In the genomic region with DNA sequence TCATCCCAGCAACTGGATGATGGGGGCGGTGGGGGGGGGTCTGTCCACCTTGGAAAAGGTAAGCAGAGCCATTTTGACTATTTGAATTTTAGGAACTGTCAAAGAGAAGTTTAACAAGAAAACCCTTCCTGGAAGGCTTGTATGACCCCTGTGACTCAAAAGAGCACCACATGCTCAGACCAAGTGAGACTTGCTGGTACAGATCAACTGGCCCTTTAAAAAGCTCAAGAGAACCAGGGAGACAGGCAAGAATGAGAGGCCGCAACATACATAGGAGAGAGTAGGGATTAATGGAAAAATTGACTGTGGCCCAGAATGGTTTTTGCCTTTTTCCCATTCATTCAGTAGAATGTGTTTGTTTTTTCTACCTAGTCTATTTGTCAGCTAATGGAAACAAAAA, we compare ENCODE assay signal across 18 cellular contexts. TPM values are rescaled to one million over a fixed set of nuclear protein-coding genes. Genes with fewer than 3 reads are reported as not detected.
DNase-seq lines count a peak whose midpoint lies in the region; ATAC-seq and TF ChIP-seq lines count a peak whose summit lies in the region.
"Had no signal": no experiment of that assay in that cellular context is flagged by ENCODE, and none has a peak within 500 bp of the region (broad histone marks: within the 10 kb centered on the region; RNA-seq: fewer than 3 reads in every experiment).

No MANE protein-coding gene starts in this region.

- no peaks in the 10 kb centered on the region for H3K9me1 ChIP-seq in IMR-90 (ENCODE audit: insufficient read depth, low read length)

- ATAC-seq in IMR-90 (ENCODE audit: low read depth) (peak; percentile 32; the same call in 1 of the 2 replicates), WTC11 (peak; percentile 34)
- ATAC-seq in activated CD8-positive, alpha-beta T cell treated with anti-CD3 and anti-CD28 coated beads for 36 hours = no peak
- ATAC-seq: Panc1 had no signal

- no peak overlapping the region for H2AK5ac ChIP-seq in IMR-90 (ENCODE audit: low read depth, low read length)

- no peak overlapping the region for H2AFZ ChIP-seq in IMR-90 (replicated peaks; ENCODE audit: low read length, poor library complexity)
- no peak overlapping the region for H2AFZ ChIP-seq in neural progenitor cell (replicated peaks)

- H4K8ac ChIP-seq in IMR-90 (ENCODE audit: low read depth in 2 of 2, low read length in 2 of 2) = no peak overlapping the region

- H3K27ac Mint-ChIP-seq in WTC11 (peak overlapping the region; percentile 84), neural progenitor cell (peak overlapping the region; percentile 31)
- no peak overlapping the region for H3K27ac Mint-ChIP-seq in activated CD8-positive, alpha-beta T cell treated with anti-CD3 and anti-CD28 coated beads for 36 hours
- H3K27ac Mint-ChIP-seq: CD4-positive, CD25-positive, alpha-beta regulatory T cell had no signal

- BruUV-seq in IMR-90 (replicated peaks; lab: Mats Ljungman, UMichigan) = no TSS peak

- no peaks in the 10 kb centered on the region for H3K79me1 ChIP-seq in IMR-90 (ENCODE audit: low read depth in 1 of 2, low read length in 2 of 2)

- in situ Hi-C loops in IMR-90 (cut with MboI; ENCODE audit: low sequenced_read_pairs) = no loop called here

- no peak overlapping the region for H3K23ac ChIP-seq in IMR-90 (ENCODE audit: low read depth, low read length)

- no CpG with 5 or more reads among the region's 2 CpGs for WGBS in IMR-90 (ENCODE audit: extremely low coverage in 2 of 2, insufficient read length in 1 of 2), 2 experiments

- TF ChIP-seq POLR2A in IMR-90 (IDR thresholded peaks at IDR 0.05; ENCODE audit: low read depth, low read length) = 0 out of 2 replicates have a peak, but pooled peaks have one; percentile 4

- POLR2A ChIA-PET in IMR-90 (lab: Charles Lee; ENCODE audit: unreplicated experiment) (no interaction called here), WTC11 (lab: Charles Lee) (no interaction called here)
- POLR2A ChIA-PET in activated CD8-positive, alpha-beta T cell treated with anti-CD3 and anti-CD28 coated beads for 36 hours (lab: Charles Lee) = no interaction called here

- TF ChIP-seq CTCF in IMR-90 (conservative IDR thresholded peaks at IDR 0.05; ENCODE audit: low read depth, low read length) = no peak
- TF ChIP-seq CTCF in WTC11 (IDR thresholded peaks at IDR 0.05) = no peak
- no peak for TF ChIP-seq CTCF in neural progenitor cell (IDR thresholded peaks at IDR 0.05)
- TF ChIP-seq CTCF in activated CD8-positive, alpha-beta T cell treated with anti-CD3 and anti-CD28 coated beads for 36 hours (IDR thresholded peaks at IDR 0.05) = no peak

- no peak overlapping the region for H2BK15ac ChIP-seq in IMR-90 (ENCODE audit: low read depth, low read length)

- H3K9ac ChIP-seq in IMR-90 (ENCODE audit: low read depth, low read length) (no peak overlapping the region), neural progenitor cell (no peak overlapping the region)

- no peaks in the 10 kb centered on the region for H3K27me3 Mint-ChIP-seq in WTC11 (ENCODE audit: low read depth)
- H3K27me3 Mint-ChIP-seq in neural progenitor cell (ENCODE audit: insufficient read depth, low read depth) = no peaks in the 10 kb centered on the region
- H3K27me3 Mint-ChIP-seq in activated CD8-positive, alpha-beta T cell treated with anti-CD3 and anti-CD28 coated beads for 36 hours = no peaks in the 10 kb centered on the region
- H3K27me3 Mint-ChIP-seq: CD4-positive, CD25-positive, alpha-beta regulatory T cell had no signal

- H3K4me1 Mint-ChIP-seq in WTC11 (peaks cover 33% of the 10 kb centered on the region), neural progenitor cell (peaks cover 3% of the 10 kb centered on the region)
- H3K4me1 Mint-ChIP-seq in activated CD8-positive, alpha-beta T cell treated with anti-CD3 and anti-CD28 coated beads for 36 hours (ENCODE audit: low read depth) = no peaks in the 10 kb centered on the region

- intact Hi-C loops in IMR-90 (cut with micrococcal nuclease) = no loop called here
- intact Hi-C loops in activated CD8-positive, alpha-beta T cell treated with anti-CD3 and anti-CD28 coated beads for 36 hours (cut with micrococcal nuclease) = no loop called here

- dilution Hi-C loops in IMR-90 (cut with HindIII; ENCODE audit: low sequenced_read_pairs, unreplicated experiment) = no loop called here

- no peak overlapping the region for H2BK120ac ChIP-seq in IMR-90 (ENCODE audit: low read depth, low read length)

- CTCF ChIA-PET in IMR-90 (lab: Yijun Ruan, JAX) = no interaction called here
- CTCF ChIA-PET in WTC11 (lab: Charles Lee) = interaction anchor here (1.2 kb wide), 1 partner anchor 30 kb away, joined by 4 read pairs; no protein-coding TSS in a partner anchor
- CTCF ChIA-PET in activated CD8-positive, alpha-beta T cell treated with anti-CD3 and anti-CD28 coated beads for 36 hours (lab: Charles Lee) = interaction anchor here (1.1 kb wide), 1 partner anchor 69 kb away, joined by 3 read pairs; no protein-coding TSS in a partner anchor

- H3K4me3 Mint-ChIP-seq in WTC11 (no peak overlapping the region), neural progenitor cell (no peak overlapping the region)
- no peak overlapping the region for H3K4me3 Mint-ChIP-seq in activated CD8-positive, alpha-beta T cell treated with anti-CD3 and anti-CD28 coated beads for 36 hours
- H3K4me3 Mint-ChIP-seq: CD4-positive, CD25-positive, alpha-beta regulatory T cell had no signal

- H2AK9ac ChIP-seq in IMR-90 (replicated peaks; ENCODE audit: low read depth, low read length, poor library complexity) = no peak overlapping the region

- H3K14ac ChIP-seq in IMR-90 (replicated peaks; ENCODE audit: low read depth, low read length) = no peak overlapping the region

- H2BK20ac ChIP-seq in IMR-90 (ENCODE audit: low read depth, low read length) = no peak overlapping the region

- H3K4me2 ChIP-seq in IMR-90 (ENCODE audit: low read depth, low read length) = no peak overlapping the region
- H3K4me2 ChIP-seq in neural progenitor cell = no peak overlapping the region

- H3F3A ChIP-seq in neural progenitor cell (ENCODE audit: low read depth) = peaks cover 15% of the 10 kb centered on the region

- H3K79me2 ChIP-seq in neural progenitor cell (ENCODE audit: low read depth) = no peaks in the 10 kb centered on the region

- H4K20me1 ChIP-seq in IMR-90 (ENCODE audit: insufficient read depth, low read length) (no peaks in the 10 kb centered on the region), neural progenitor cell (ENCODE audit: low read depth) (no peaks in the 10 kb centered on the region)

- H4K5ac ChIP-seq in IMR-90 (ENCODE audit: low read depth, low read length) = no peak overlapping the region

- no peak overlapping the region for H3K27ac ChIP-seq in IMR-90 (ENCODE audit: insufficient read depth, low read length)
- H3K27ac ChIP-seq in neural progenitor cell = peak overlapping the region; percentile 32

- H3K4me3 ChIP-seq in IMR-90 (ENCODE audit: insufficient read depth, low read depth, low read length) (no peak overlapping the region), neural progenitor cell (no peak overlapping the region)

- H3K9me3 ChIP-seq in IMR-90 (ENCODE audit: control insufficient read depth, insufficient read depth, low read length) (no peaks in the 10 kb centered on the region), neural progenitor cell (ENCODE audit: low read depth) (no peaks in the 10 kb centered on the region)
- H3K9me3 ChIP-seq: BE2C, Caco-2 had no signal

- H3K36me3 ChIP-seq in IMR-90 (ENCODE audit: control insufficient read depth, insufficient read depth, low read length) (no peaks in the 10 kb centered on the region; the same call in 1 of the 2 replicates), neural progenitor cell (no peaks in the 10 kb centered on the region)
- H3K36me3 ChIP-seq: BE2C had no signal

- H3K18ac ChIP-seq in IMR-90 (ENCODE audit: low read depth, low read length) = no peak overlapping the region

- H3K27me3 ChIP-seq in IMR-90 (ENCODE audit: control insufficient read depth, insufficient read depth, low read length) = no peaks in the 10 kb centered on the region
- no peaks in the 10 kb centered on the region for H3K27me3 ChIP-seq in neural progenitor cell

- no peak overlapping the region for H2BK5ac ChIP-seq in IMR-90 (ENCODE audit: low read depth, low read length, poor library complexity, severe bottlenecking)

- no peak overlapping the region for H3K56ac ChIP-seq in IMR-90 (ENCODE audit: extremely low read depth, insufficient read depth, low read length)

- DNase-seq in NCI-H82 (lab: John Stamatoyannopoulos, UW) (peak; percentile 32), NCI-H82 treated with DMSO at 0.1 percent for 48 hours (lab: John Stamatoyannopoulos, UW; ENCODE audit: unreplicated experiment) (no peak), IMR-90 (no peak), WTC11 (ENCODE audit: low spot score) (no peak), neural progenitor cell (ENCODE audit: low spot score) (no peak), dermis blood vessel endothelial cell (no peak), GM19240 (ENCODE audit: insufficient read length, low spot score) (no peak)
- no peak for DNase-seq in activated CD8-positive, alpha-beta T cell treated with anti-CD3 and anti-CD28 coated beads for 36 hours
- DNase-seq: BE2C; Caco-2; CD4-positive, CD25-positive, alpha-beta regulatory T cell; DMS153; NCI-H1417 treated with DMSO at 0.1 percent for 48 hours; NCI-H187; NCI-H2227 treated with DMSO at 0.1 percent for 48 hours; NCI-H510A; NK-92 treated with Interleukin-12 subunit alpha and Interleukin-12 subunit beta, amount 100 ng/mL, for 24 hours had no signal

- H3K4me1 ChIP-seq in IMR-90 (ENCODE audit: control insufficient read depth, insufficient read depth, low read length) (no peaks in the 10 kb centered on the region), neural progenitor cell (peaks cover 15% of the 10 kb centered on the region)
- H3K4me1 ChIP-seq: BE2C, Caco-2 had no signal

- H3K9me3 Mint-ChIP-seq in WTC11 (peaks cover 1% of the 10 kb centered on the region; the same call in 1 of the 2 replicates), neural progenitor cell (no peaks in the 10 kb centered on the region)
- H3K9me3 Mint-ChIP-seq in activated CD8-positive, alpha-beta T cell treated with anti-CD3 and anti-CD28 coated beads for 36 hours = no peaks in the 10 kb centered on the region

- H4K91ac ChIP-seq in IMR-90 (ENCODE audit: insufficient read depth, low read depth, low read length) = no peak overlapping the region

- H3K36me3 Mint-ChIP-seq in WTC11 = peaks cover 5% of the 10 kb centered on the region; the same call in 1 of the 2 replicates
- H3K36me3 Mint-ChIP-seq in neural progenitor cell = no peaks in the 10 kb centered on the region
- peaks cover 15% of the 10 kb centered on the region for H3K36me3 Mint-ChIP-seq in activated CD8-positive, alpha-beta T cell treated with anti-CD3 and anti-CD28 coated beads for 36 hours (ENCODE audit: low read depth)

- H3K4ac ChIP-seq in IMR-90 (ENCODE audit: low read depth, low read length) = no peak overlapping the region

- no peak for TF ChIP-seq RAD21 in IMR-90 (IDR thresholded peaks at IDR 0.05; ENCODE audit: low read length)

RNA-seq across cellular contexts. Expression of gene ATP8A2, which starts 26.2 kb away (rescaled TPM):
- total RNA-seq in IMR-90 (2012; rRNA removed) = 0.18 and 0.28 TPM in 2 replicates
- 0.02 and 0.04 TPM in 2 replicates for polyA plus RNA-seq in IMR-90 (2012; rRNA removed)
- polyA plus RNA-seq in IMR-90 (2012; cell fraction: cytosol; rRNA removed) = 0.01 and 0.03 TPM in 2 replicates
- 0.01 and 0.02 TPM in 2 replicates for polyA plus RNA-seq in IMR-90 (2012; cell fraction: nucleus; rRNA removed; ENCODE audit: low replicate concordance)
- 4.0 to 5.2 TPM (median 5.0 TPM) in 3 replicates for total RNA-seq in WTC11 (2021)
- 4.2 and 4.8 TPM in 2 replicates for total RNA-seq in neural progenitor cell (ENCODE audit: low replicate concordance)
- total RNA-seq in dermis blood vessel endothelial cell = 0.09 and 0.17 TPM in 2 replicates
- under 1 TPM; 0.92 to 0.94 TPM for total RNA-seq in activated CD8-positive, alpha-beta T cell treated with anti-CD3 and anti-CD28 coated beads for 36 hours

RNA-seq across cellular contexts. Expression of gene NUP58, which starts 44.1 kb away (rescaled TPM):
- 50.7 and 61.4 TPM in 2 replicates for total RNA-seq in IMR-90 (2012; rRNA removed)
- 25.2 and 29.7 TPM in 2 replicates for polyA plus RNA-seq in IMR-90 (2012; rRNA removed)
- 14.6 and 20.5 TPM in 2 replicates for polyA plus RNA-seq in IMR-90 (2012; cell fraction: cytosol; rRNA removed)
- polyA plus RNA-seq in IMR-90 (2012; cell fraction: nucleus; rRNA removed; ENCODE audit: low replicate concordance) = 15.1 and 32.3 TPM in 2 replicates
- total RNA-seq in WTC11 (2021) = 59.0 to 63.4 TPM (median 60.3 TPM) in 3 replicates
- total RNA-seq in neural progenitor cell (ENCODE audit: low replicate concordance) = 109 and 138 TPM in 2 replicates
- 70.3 and 71.8 TPM in 2 replicates for total RNA-seq in dermis blood vessel endothelial cell
- 100 to 1,000 TPM; 140 to 171 TPM for total RNA-seq in activated CD8-positive, alpha-beta T cell treated with anti-CD3 and anti-CD28 coated beads for 36 hours

RNA-seq across cellular contexts. Expression of gene MTMR6, which starts 58.3 kb away (rescaled TPM):
- total RNA-seq in IMR-90 (2012; rRNA removed) (21.7 and 33.1 TPM in 2 replicates), WTC11 (2021) (7.0 to 8.6 TPM (median 7.6 TPM) in 3 replicates), neural progenitor cell (ENCODE audit: low replicate concordance) (14.2 and 19.1 TPM in 2 replicates), dermis blood vessel endothelial cell (24.0 and 30.0 TPM in 2 replicates)
- 7.4 and 9.4 TPM in 2 replicates for polyA plus RNA-seq in IMR-90 (2012; rRNA removed)
- polyA plus RNA-seq in IMR-90 (2012; cell fraction: cytosol; rRNA removed) = 2.7 and 3.8 TPM in 2 replicates
- polyA plus RNA-seq in IMR-90 (2012; cell fraction: nucleus; rRNA removed; ENCODE audit: low replicate concordance) = 1.9 and 5.4 TPM in 2 replicates
- 10 to 100 TPM; 10.7 to 11.3 TPM for total RNA-seq in activated CD8-positive, alpha-beta T cell treated with anti-CD3 and anti-CD28 coated beads for 36 hours
